Comparison of ENCODE assay signal across 8 cellular contexts in the genomic region with DNA sequence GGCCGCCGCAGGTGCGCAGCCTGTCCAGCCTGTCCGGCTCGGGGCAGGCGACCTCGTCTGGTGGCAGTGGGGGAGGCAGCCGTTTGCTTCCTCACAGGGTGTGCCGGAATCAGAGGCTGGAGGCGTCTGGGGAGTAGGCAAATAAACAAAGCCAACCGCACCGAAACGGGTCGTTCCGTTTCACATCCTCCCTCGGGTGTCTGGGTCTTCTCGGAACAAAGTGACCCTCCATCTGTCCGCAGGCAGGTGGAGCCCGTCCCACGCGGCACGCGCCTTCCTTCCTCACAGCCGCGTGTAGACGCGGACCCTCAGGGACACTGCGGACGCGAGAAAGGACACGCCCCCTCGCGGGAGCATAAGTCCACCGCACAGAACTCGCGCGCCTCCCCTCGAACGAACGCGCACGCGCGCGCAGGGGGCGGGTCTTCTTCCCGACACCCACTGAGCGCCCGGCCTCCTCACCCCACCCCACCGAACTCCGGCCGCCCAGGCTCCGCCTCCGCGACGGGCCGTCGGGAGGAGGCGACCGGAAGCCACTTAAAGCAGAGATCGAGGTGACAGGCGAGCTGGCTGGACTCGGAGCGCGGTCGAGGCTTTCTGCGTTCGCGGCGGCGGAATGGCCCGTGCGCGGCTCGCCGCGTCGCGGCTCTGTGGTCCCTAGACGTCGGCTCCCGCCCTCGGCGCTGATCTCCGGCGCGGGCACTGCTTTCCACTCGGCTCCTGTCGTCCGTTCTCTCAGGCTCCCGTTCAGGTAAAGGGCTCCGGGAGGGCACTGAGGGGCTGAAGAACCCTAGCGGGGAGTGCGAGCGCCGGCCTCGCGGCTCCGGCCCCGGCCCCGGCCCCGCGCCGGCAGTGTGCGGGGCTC. TPM values are rescaled to one million over a fixed set of nuclear protein-coding genes. Genes with fewer than 3 reads are reported as not detected.
DNase-seq lines count a peak whose midpoint lies in the region; ATAC-seq and TF ChIP-seq lines count a peak whose summit lies in the region.

A gene with protein sequence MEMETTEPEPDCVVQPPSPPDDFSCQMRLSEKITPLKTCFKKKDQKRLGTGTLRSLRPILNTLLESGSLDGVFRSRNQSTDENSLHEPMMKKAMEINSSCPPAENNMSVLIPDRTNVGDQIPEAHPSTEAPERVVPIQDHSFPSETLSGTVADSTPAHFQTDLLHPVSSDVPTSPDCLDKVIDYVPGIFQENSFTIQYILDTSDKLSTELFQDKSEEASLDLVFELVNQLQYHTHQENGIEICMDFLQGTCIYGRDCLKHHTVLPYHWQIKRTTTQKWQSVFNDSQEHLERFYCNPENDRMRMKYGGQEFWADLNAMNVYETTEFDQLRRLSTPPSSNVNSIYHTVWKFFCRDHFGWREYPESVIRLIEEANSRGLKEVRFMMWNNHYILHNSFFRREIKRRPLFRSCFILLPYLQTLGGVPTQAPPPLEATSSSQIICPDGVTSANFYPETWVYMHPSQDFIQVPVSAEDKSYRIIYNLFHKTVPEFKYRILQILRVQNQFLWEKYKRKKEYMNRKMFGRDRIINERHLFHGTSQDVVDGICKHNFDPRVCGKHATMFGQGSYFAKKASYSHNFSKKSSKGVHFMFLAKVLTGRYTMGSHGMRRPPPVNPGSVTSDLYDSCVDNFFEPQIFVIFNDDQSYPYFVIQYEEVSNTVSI (plus strand): TSS at position 545 of the 865 bp plus-strand sequence. CDS start 3,108 bp downstream, outside the sequence.

- intact Hi-C loops in uterus (cut with DNase I; ENCODE audit: low total_unique reads), result loop anchor here (10.0 kb wide), 3 partner anchors 141 to 461 kb away; no protein-coding TSS in a partner anchor

- H3K9me3 ChIP-seq in right atrium auricular region (no peaks in the 10 kb centered on the region), uterus (no peaks in the 10 kb centered on the region)

- peaks cover 14% of the 10 kb centered on the region for H3K36me3 ChIP-seq in right atrium auricular region
- no peaks in the 10 kb centered on the region for H3K36me3 ChIP-seq in uterus

- peaks cover 0 to 36% of the 10 kb centered on the region in 2 donors for H3K4me1 ChIP-seq in right atrium auricular region
- H3K4me1 ChIP-seq in uterus, result peaks cover 0 to 4% of the 10 kb centered on the region in 2 donors

- H3K4me3 ChIP-seq in right atrium auricular region (peak within 1 kb of the TSS; percentile 80 to 92), uterus (peak within 1 kb of the TSS; percentile 87 to 93)

- peak; percentile 99 for TF ChIP-seq POLR2A in uterus (IDR thresholded peaks at IDR 0.05)

- H3K27ac ChIP-seq in right atrium auricular region (peak within 1 kb of the TSS; percentile 95 to 99), uterus (peak within 1 kb of the TSS; percentile 95 to 98)

- DNase-seq in NCI-H187 (lab: John Stamatoyannopoulos, UW), result peak; percentile 94 to 95
- peak; percentile 96 to 99 (median 98) for DNase-seq in T-helper 2 cell
- peak; percentile 88 to 100 (median 98) for DNase-seq in anterior cingulate cortex (lab: John Stamatoyannopoulos, UW)
- DNase-seq in right atrium auricular region (ENCODE audit: low spot score), result peak; percentile 100
- peak; percentile 93 for DNase-seq in pulmonary artery endothelial cell (ENCODE audit: low read depth, low spot score)
- peak; percentile 99 to 100 for DNase-seq in uterus

- TF ChIP-seq CTCF in right atrium auricular region (IDR thresholded peaks at IDR 0.05) (peak; percentile 48 to 88), uterus (IDR thresholded peaks at IDR 0.05) (peak; percentile 76 to 92 (median 88))

- ATAC-seq in GM18499 (IDR thresholded peaks at IDR 0.05; ENCODE audit: insufficient read depth, unreplicated experiment) (peak; percentile 85), HG02943 (IDR thresholded peaks at IDR 0.05; ENCODE audit: low read depth, unreplicated experiment) (peak; percentile 85)

- H3K27me3 ChIP-seq in right atrium auricular region (no peaks in the 10 kb centered on the region), uterus (no peaks in the 10 kb centered on the region)

RNA-seq across cellular contexts. Expression of the gene that starts here (rescaled TPM):
- total RNA-seq in right atrium auricular region (10 to 100 TPM; 39.9 to 47.2 TPM), pulmonary artery endothelial cell (32.7 and 51.4 TPM in 2 replicates), uterus (10 to 100 TPM; 17.9 to 58.5 (median 52.5) TPM)

Comparison
In these comparisons a context has a peak if more than half of its experiments do, and no peak if none do; other contexts are left out.
1. Peak in every context shown above with its lines: DNase-seq, ATAC-seq, H3K4me3 ChIP-seq and H3K27ac ChIP-seq.